In genomic region chr1:212477680-212478466, GRCh38 we compare ENCODE assay signal across 1 cellular context.
TF ChIP-seq lines count a peak whose summit lies in the region.

No MANE protein-coding gene starts in this region.

TF ChIP-seq in K562, 482 proteins besides CTCF, POLR2A, EP300 and RAD21 (continued from another document and continues in another):
- TF ChIP-seq KDM5B (IDR thresholded peaks at IDR 0.05; ENCODE audit: insufficient replicate concordance, low read depth, low read length) (no peak), HOXB6 (CRISPR knock-in tag; IDR thresholded peaks at IDR 0.05; ENCODE audit: borderline replicate concordance) (peak; percentile 89; the same call in 1 of the 2 replicates), STAT5A (IDR thresholded peaks at IDR 0.05; ENCODE audit: borderline replicate concordance, low read length) (no peak), PATZ1 (CRISPR knock-in tag; IDR thresholded peaks at IDR 0.05; ENCODE audit: borderline replicate concordance) (peak; percentile 94), EP400 (IDR thresholded peaks at IDR 0.05) (no peak), ZNF79 (CRISPR knock-in tag; IDR thresholded peaks at IDR 0.05; ENCODE audit: low read depth) (peak; percentile 98), STAG1 (CRISPR knock-in tag; IDR thresholded peaks at IDR 0.05; ENCODE audit: borderline replicate concordance) (no peak), NR4A1 (CRISPR knock-in tag; IDR thresholded peaks at IDR 0.05) (no peak), NR4A1 (tag; IDR thresholded peaks at IDR 0.05) (peak; percentile 98), XRCC5 (IDR thresholded peaks at IDR 0.05; ENCODE audit: low read depth, low read length) (no peak), ZKSCAN8 (CRISPR knock-in tag; IDR thresholded peaks at IDR 0.05) (peak; percentile 98), NELFE (IDR thresholded peaks at IDR 0.05; ENCODE audit: insufficient read depth, insufficient read length) (no peak), MGA (IDR thresholded peaks at IDR 0.05) (no peak), SLC30A9 (CRISPR knock-in tag; IDR thresholded peaks at IDR 0.05) (peak; percentile 85; the same call in 1 of the 2 replicates), ATF6 (CRISPR knock-in tag; IDR thresholded peaks at IDR 0.05) (no peak), ZNF12 (CRISPR knock-in tag; IDR thresholded peaks at IDR 0.05) (no peak), FOXA3 (CRISPR knock-in tag; conservative IDR thresholded peaks at IDR 0.05 in 1 of 2, IDR thresholded peaks at IDR 0.05 in 1 of 2) (peak in 1 of 2 experiments; percentile 55; a peak in 1 of 4 replicates), ZNF274 (IDR thresholded peaks at IDR 0.05; ENCODE audit: borderline replicate concordance, low read depth, low read length) (no peak), MLLT1 (IDR thresholded peaks at IDR 0.05) (no peak), RFX5 (IDR thresholded peaks at IDR 0.05; ENCODE audit: low read depth, low read length) (no peak), CHD4 (IDR thresholded peaks at IDR 0.05; ENCODE audit: insufficient read depth, insufficient replicate concordance, low read depth, low read length, poor library complexity, severe bottlenecking) (no peak), ZSCAN32 (CRISPR knock-in tag; IDR thresholded peaks at IDR 0.05) (peak; percentile 88), TRIM28 (IDR thresholded peaks at IDR 0.05) (no peak), ZBTB43 (CRISPR knock-in tag; IDR thresholded peaks at IDR 0.05) (no peak), ZNF398 (CRISPR knock-in tag; IDR thresholded peaks at IDR 0.05) (peak; percentile 92), TSC22D4 (tag; IDR thresholded peaks at IDR 0.05) (no peak), MXI1 (IDR thresholded peaks at IDR 0.05; ENCODE audit: low read depth, low read length) (no peak), CBFA2T3 (IDR thresholded peaks at IDR 0.05) (no peak), TRIM24 (IDR thresholded peaks at IDR 0.05) (no peak), SMAD3 (CRISPR knock-in tag; conservative IDR thresholded peaks at IDR 0.05) (peak; percentile 99), THRB (CRISPR knock-in tag; conservative IDR thresholded peaks at IDR 0.05) (peak; percentile 99), SMAD1 (IDR thresholded peaks at IDR 0.05; ENCODE audit: low read depth, low read length, partially characterized antibody) (no peak), SNAPC5 (CRISPR knock-in tag; IDR thresholded peaks at IDR 0.05) (peak; percentile 73), CBX2 (IDR thresholded peaks at IDR 0.05; ENCODE audit: insufficient read depth, low read length, poor library complexity, severe bottlenecking) (no peak), EZH2 (IDR thresholded peaks at IDR 0.05; ENCODE audit: borderline replicate concordance, low read depth, low read length) (no peak), BCL6 (CRISPR knock-in tag; IDR thresholded peaks at IDR 0.05) (peak; percentile 99)
- TF ChIP-seq, protein P1, sequence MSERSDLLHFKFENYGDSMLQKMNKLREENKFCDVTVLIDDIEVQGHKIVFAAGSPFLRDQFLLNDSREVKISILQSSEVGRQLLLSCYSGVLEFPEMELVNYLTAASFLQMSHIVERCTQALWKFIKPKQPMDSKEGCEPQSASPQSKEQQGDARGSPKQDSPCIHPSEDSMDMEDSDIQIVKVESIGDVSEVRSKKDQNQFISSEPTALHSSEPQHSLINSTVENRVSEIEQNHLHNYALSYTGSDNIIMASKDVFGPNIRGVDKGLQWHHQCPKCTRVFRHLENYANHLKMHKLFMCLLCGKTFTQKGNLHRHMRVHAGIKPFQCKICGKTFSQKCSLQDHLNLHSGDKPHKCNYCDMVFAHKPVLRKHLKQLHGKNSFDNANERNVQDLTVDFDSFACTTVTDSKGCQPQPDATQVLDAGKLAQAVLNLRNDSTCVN (CRISPR knock-in tag; IDR thresholded peaks at IDR 0.05) = peak; percentile 82; the same call in 1 of the 2 replicates
